ENCODE assay signal across 15 cellular contexts in the genomic region with DNA sequence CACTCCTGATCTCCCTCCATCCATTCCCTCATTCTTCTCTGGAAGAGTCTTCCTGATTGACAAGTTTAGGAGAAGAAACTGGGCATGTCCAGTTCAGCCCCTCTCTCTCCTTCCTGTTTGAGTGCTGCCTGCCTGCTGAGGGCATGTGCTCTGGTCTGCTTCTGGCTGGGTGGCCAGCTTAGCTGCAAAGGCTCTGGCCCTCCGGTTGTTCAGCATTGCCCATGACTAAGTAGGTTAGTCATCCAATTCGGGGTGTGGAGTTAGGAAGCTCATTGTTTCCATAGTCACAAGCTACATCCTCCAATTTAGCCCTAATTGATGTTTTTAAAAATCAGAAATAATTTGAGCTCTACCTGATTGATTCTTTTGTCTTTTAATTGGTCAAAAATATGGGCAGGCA. TPM values are rescaled to one million over a fixed set of nuclear protein-coding genes. Genes with fewer than 3 reads are reported as not detected.
DNase-seq lines count a peak whose midpoint lies in the region; ATAC-seq, FAIRE-seq and TF ChIP-seq lines count a peak whose summit lies in the region.
"Had no signal": no experiment of that assay in that cellular context is flagged by ENCODE, and none has a peak within 500 bp of the region (broad histone marks: within the 10 kb centered on the region; RNA-seq: fewer than 3 reads in every experiment).

No MANE protein-coding gene starts in this region.

- CTCF ChIA-PET in activated CD4-positive, alpha-beta T cell treated with anti-CD3 and anti-CD28 coated beads for 36 hours (lab: Charles Lee), result interaction anchor here (1.3 kb wide), 1 partner anchor 13 kb away, joined by 4 read pairs; no protein-coding TSS in a partner anchor

- DNase-seq in AG08396 (ENCODE audit: low spot score) (peak; percentile 77), HK-2 (ENCODE audit: unreplicated experiment) (peak; percentile 8), astrocyte of the cerebellum (ENCODE audit: low read depth) (peak; percentile 5), iPS-NIHi7 (ENCODE audit: extremely low spot score) (peak; percentile 51), pancreas (no peak), retina (no peak)
- DNase-seq in activated CD4-positive, alpha-beta T cell treated with anti-CD3 and anti-CD28 coated beads for 36 hours, result no peak
- DNase-seq: activated CD8-positive, alpha-beta memory T cell treated with anti-CD3 and anti-CD28 coated beads, Interleukin-2, amount 50 U/mL, for 4 hours; CD4-positive, alpha-beta T cell; heart right ventricle; NCI-H1694 had no signal

- H3K36me3 ChIP-seq in pancreas, result no peaks in the 10 kb centered on the region
- H3K36me3 ChIP-seq: heart right ventricle had no signal

- H3K4me3 Mint-ChIP-seq in activated CD4-positive, alpha-beta T cell treated with anti-CD3 and anti-CD28 coated beads for 36 hours, result no peak overlapping the region
- H3K4me3 Mint-ChIP-seq: brain; CD4-positive, alpha-beta T cell had no signal

- H3K4me1 ChIP-seq in pancreas, result no peaks in the 10 kb centered on the region
- H3K4me1 ChIP-seq: heart right ventricle had no signal

- intact Hi-C loops in pancreas (cut with DNase I), result no loop called here
- intact Hi-C loops in activated CD4-positive, alpha-beta T cell treated with anti-CD3 and anti-CD28 coated beads for 36 hours (cut with DNase I, micrococcal nuclease), result no loop called here

- TF ChIP-seq CTCF in astrocyte of the cerebellum (IDR thresholded peaks at IDR 0.05; ENCODE audit: low read depth, low read length, missing control alignments) (no peak), pancreas (IDR thresholded peaks at IDR 0.05) (no peak)

- H3K27ac Mint-ChIP-seq in activated CD4-positive, alpha-beta T cell treated with anti-CD3 and anti-CD28 coated beads for 36 hours, result no peak overlapping the region
- H3K27ac Mint-ChIP-seq: brain; CD4-positive, alpha-beta T cell had no signal

- no peak for ATAC-seq in pancreas
- ATAC-seq in HG02973 (IDR thresholded peaks at IDR 0.05; ENCODE audit: unreplicated experiment), result no peak
- ATAC-seq in activated CD4-positive, alpha-beta T cell treated with anti-CD3 and anti-CD28 coated beads for 36 hours, result no peak
- ATAC-seq: GM12878 had no signal

- WGBS in pancreas, 2 donors, result 51 to 71% methylated on average over 2 of the region's 2 CpGs

- H3K27me3 ChIP-seq in pancreas, result no peaks in the 10 kb centered on the region

- H3K27ac ChIP-seq in pancreas, result no peak overlapping the region
- H3K27ac ChIP-seq: heart right ventricle had no signal

- H3K9me3 ChIP-seq in pancreas, result no peaks in the 10 kb centered on the region
- H3K9me3 ChIP-seq: heart right ventricle had no signal

- in situ Hi-C loops in astrocyte of the cerebellum (cut with HindIII; ENCODE audit: low sequenced_read_pairs), result no loop called here

- POLR2A ChIA-PET in activated CD4-positive, alpha-beta T cell treated with anti-CD3 and anti-CD28 coated beads for 36 hours (lab: Charles Lee), result no interaction called here

- H3K4me3 ChIP-seq in astrocyte of the cerebellum (ENCODE audit: low read depth, low read length) (no peak overlapping the region), pancreas (no peak overlapping the region)
- H3K4me3 ChIP-seq: GM12878, heart right ventricle, smooth muscle cell had no signal

- no peaks in the 10 kb centered on the region for H3K4me1 Mint-ChIP-seq in activated CD4-positive, alpha-beta T cell treated with anti-CD3 and anti-CD28 coated beads for 36 hours
- H3K4me1 Mint-ChIP-seq: brain had no signal

- H3K9me3 Mint-ChIP-seq in activated CD4-positive, alpha-beta T cell treated with anti-CD3 and anti-CD28 coated beads for 36 hours (ENCODE audit: low read depth), result peaks cover 3% of the 10 kb centered on the region
- H3K9me3 Mint-ChIP-seq: CD4-positive, alpha-beta T cell had no signal

- peaks cover 24% of the 10 kb centered on the region for H3K27me3 Mint-ChIP-seq in activated CD4-positive, alpha-beta T cell treated with anti-CD3 and anti-CD28 coated beads for 36 hours

- no peak for FAIRE-seq in pancreas (lab: Jason Lieb, UNC)
- FAIRE-seq: GM12878 had no signal

- no peaks in the 10 kb centered on the region for H3K36me3 Mint-ChIP-seq in activated CD4-positive, alpha-beta T cell treated with anti-CD3 and anti-CD28 coated beads for 36 hours (ENCODE audit: low read depth)
- H3K36me3 Mint-ChIP-seq: brain had no signal

RNA-seq across cellular contexts. Expression of a gene that starts 25.6 kb away (rescaled TPM):
- total RNA-seq in pancreas, result not detected
- polyA plus RNA-seq in pancreas, result not detected
- total RNA-seq in activated CD4-positive, alpha-beta T cell treated with anti-CD3 and anti-CD28 coated beads for 36 hours, result not detected
- total RNA-seq: CD4-positive, alpha-beta T cell; GM12878; heart right ventricle; smooth muscle cell had no signal
- polyA plus RNA-seq: GM12878, heart right ventricle, smooth muscle cell had no signal

RNA-seq across cellular contexts. Expression of a gene that starts 30.4 kb away (rescaled TPM):
- total RNA-seq in pancreas, result 10 to 100 TPM in 3 of 6 donors, 1 to 10 TPM in 1, under 1 TPM in 2; 0.42 to 53.5 (median 6.1) TPM
- polyA plus RNA-seq in pancreas, result 10 to 100 TPM in 1 of 2 donors, 1 to 10 TPM in 1; 6.7 to 29.7 TPM
- total RNA-seq in activated CD4-positive, alpha-beta T cell treated with anti-CD3 and anti-CD28 coated beads for 36 hours, result not detected
- total RNA-seq: CD4-positive, alpha-beta T cell had no signal
- polyA plus RNA-seq: GM12878 had no signal

Comparison
In these comparisons a context has a peak if more than half of its experiments do, and no peak if none do; other contexts are left out.
1. DNase-seq: peak in AG08396 (single experiment), HK-2 (single experiment), astrocyte of the cerebellum (single experiment) and iPS-NIHi7 (single experiment); none in pancreas (0 of 6), retina (single experiment) and activated CD4-positive, alpha-beta T cell treated with anti-CD3 and anti-CD28 coated beads for 36 hours (single experiment).